Comparison of ENCODE assay signal across 1 cellular context in the genomic region with DNA sequence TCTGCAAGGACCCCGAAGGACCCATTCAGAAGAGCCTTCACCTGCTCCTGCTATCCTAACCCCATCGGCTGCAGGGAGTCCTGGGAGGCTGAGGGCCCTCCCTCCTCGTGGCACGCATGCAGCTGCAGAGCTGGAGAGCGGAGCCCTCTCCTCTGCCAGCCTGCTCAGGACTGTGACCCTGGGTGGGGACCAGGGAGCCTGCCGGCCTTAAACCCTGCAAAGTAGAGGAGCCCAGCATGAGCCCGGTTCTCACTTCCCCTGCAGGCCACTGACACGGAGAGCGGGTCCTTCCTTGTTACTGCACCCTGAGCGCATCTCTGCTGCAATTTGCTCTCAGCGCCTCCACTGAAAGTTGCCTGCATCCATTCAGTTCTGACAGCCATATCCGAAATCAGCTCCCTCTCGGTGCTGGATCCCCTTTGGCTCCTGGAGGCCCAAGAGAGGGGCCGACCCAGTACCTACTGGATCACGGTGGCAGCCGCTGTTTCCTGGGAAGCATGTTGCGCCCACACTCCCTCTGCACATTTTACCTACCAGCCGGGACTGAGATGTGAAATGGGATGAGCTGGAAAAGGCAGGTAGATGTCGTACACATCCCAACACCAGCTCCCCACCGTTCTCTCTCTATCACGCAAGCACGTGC.
TF ChIP-seq lines count a peak whose summit lies in the region.

No MANE protein-coding gene starts in this region.

TF ChIP-seq in GM23338, 12 proteins besides CTCF, POLR2A, EP300 and RAD21 (continued from another document):
- TF ChIP-seq, protein P1, sequence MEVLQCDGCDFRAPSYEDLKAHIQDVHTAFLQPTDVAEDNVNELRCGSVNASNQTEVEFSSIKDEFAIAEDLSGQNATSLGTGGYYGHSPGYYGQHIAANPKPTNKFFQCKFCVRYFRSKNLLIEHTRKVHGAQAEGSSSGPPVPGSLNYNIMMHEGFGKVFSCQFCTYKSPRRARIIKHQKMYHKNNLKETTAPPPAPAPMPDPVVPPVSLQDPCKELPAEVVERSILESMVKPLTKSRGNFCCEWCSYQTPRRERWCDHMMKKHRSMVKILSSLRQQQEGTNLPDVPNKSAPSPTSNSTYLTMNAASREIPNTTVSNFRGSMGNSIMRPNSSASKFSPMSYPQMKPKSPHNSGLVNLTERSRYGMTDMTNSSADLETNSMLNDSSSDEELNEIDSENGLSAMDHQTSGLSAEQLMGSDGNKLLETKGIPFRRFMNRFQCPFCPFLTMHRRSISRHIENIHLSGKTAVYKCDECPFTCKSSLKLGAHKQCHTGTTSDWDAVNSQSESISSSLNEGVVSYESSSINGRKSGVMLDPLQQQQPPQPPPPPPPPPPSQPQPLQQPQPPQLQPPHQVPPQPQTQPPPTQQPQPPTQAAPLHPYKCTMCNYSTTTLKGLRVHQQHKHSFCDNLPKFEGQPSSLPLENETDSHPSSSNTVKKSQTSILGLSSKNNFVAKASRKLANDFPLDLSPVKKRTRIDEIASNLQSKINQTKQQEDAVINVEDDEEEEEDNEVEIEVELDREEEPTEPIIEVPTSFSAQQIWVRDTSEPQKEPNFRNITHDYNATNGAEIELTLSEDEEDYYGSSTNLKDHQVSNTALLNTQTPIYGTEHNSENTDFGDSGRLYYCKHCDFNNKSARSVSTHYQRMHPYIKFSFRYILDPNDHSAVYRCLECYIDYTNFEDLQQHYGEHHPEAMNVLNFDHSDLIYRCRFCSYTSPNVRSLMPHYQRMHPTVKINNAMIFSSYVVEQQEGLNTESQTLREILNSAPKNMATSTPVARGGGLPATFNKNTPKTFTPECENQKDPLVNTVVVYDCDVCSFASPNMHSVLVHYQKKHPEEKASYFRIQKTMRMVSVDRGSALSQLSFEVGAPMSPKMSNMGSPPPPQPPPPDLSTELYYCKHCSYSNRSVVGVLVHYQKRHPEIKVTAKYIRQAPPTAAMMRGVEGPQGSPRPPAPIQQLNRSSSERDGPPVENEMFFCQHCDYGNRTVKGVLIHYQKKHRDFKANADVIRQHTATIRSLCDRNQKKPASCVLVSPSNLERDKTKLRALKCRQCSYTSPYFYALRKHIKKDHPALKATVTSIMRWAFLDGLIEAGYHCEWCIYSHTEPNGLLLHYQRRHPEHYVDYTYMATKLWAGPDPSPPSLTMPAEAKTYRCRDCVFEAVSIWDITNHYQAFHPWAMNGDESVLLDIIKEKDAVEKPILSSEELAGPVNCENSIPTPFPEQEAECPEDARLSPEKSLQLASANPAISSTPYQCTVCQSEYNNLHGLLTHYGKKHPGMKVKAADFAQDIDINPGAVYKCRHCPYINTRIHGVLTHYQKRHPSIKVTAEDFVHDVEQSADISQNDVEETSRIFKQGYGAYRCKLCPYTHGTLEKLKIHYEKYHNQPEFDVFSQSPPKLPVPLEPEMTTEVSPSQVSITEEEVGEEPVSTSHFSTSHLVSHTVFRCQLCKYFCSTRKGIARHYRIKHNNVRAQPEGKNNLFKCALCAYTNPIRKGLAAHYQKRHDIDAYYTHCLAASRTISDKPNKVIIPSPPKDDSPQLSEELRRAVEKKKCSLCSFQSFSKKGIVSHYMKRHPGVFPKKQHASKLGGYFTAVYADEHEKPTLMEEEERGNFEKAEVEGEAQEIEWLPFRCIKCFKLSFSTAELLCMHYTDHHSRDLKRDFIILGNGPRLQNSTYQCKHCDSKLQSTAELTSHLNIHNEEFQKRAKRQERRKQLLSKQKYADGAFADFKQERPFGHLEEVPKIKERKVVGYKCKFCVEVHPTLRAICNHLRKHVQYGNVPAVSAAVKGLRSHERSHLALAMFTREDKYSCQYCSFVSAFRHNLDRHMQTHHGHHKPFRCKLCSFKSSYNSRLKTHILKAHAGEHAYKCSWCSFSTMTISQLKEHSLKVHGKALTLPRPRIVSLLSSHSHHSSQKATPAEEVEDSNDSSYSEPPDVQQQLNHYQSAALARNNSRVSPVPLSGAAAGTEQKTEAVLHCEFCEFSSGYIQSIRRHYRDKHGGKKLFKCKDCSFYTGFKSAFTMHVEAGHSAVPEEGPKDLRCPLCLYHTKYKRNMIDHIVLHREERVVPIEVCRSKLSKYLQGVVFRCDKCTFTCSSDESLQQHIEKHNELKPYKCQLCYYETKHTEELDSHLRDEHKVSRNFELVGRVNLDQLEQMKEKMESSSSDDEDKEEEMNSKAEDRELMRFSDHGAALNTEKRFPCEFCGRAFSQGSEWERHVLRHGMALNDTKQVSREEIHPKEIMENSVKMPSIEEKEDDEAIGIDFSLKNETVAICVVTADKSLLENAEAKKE (CRISPR knock-in tag; IDR thresholded peaks at IDR 0.05) = no peak
- TF ChIP-seq REST (IDR thresholded peaks at IDR 0.05; ENCODE audit: unreplicated experiment) (no peak), EZH2phosphoT487 (IDR thresholded peaks at IDR 0.05; ENCODE audit: unreplicated experiment) (no peak), ZNF331 (CRISPR knock-in tag; IDR thresholded peaks at IDR 0.05; ENCODE audit: low read depth) (no peak), NANOG (IDR thresholded peaks at IDR 0.05; ENCODE audit: borderline replicate concordance) (no peak)
